23 cellular contexts compared by ENCODE assay signal in the genomic region with DNA sequence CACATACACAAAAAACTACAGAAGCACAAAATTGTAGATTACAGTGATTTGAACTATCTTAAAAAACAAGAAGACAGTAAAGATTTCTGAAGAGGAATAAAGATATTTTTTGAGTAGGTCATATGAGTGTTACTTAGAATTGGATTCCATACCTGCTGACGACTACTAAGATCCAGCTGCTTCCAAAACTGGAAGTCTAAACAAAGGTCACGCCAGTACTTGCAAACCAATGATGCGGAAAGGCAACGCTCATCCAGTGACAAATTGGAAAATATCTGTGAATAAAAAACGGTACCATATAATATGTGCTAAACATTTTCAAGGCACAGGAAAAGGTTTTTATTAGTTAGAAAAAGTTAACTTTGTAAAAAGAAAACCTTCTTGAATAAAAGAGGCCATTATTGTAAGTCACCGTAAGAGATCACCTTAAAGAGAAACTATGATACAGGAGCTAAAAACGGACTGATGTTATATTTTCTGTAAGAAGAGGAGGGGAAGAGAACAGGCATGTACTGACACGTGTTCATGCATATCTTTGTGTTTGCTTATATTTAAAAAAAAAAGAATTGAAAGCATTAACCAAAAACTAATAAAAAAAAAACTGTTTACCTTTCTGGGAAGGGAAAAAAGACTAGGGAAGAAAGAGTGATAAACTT. TPM values are rescaled to one million over a fixed set of nuclear protein-coding genes. Genes with fewer than 3 reads are reported as not detected.
DNase-seq lines count a peak whose midpoint lies in the region; TF ChIP-seq lines count a peak whose summit lies in the region.
"Had no signal": no experiment of that assay in that cellular context is flagged by ENCODE, and none has a peak within 500 bp of the region (broad histone marks: within the 10 kb centered on the region; RNA-seq: fewer than 3 reads in every experiment).

No MANE protein-coding gene starts in this region.

- H3K4me2 ChIP-seq in parathyroid adenoma (ENCODE audit: low read length) = peak overlapping the region; percentile 38

- H3K36me3 ChIP-seq in parathyroid adenoma (ENCODE audit: control insufficient read depth, insufficient read depth, low read length) = no peaks in the 10 kb centered on the region
- H3K36me3 ChIP-seq: SJSA1 had no signal

- TF ChIP-seq CTCF in epithelial cell of proximal tubule (conservative IDR thresholded peaks at IDR 0.05; ENCODE audit: low read depth, low read length) (no peak), parathyroid adenoma (IDR thresholded peaks at IDR 0.05) (no peak), chondrocyte (IDR thresholded peaks at IDR 0.05) (no peak)

- H3K4me1 Mint-ChIP-seq in chondrocyte (ENCODE audit: low read depth) = peaks cover 3% of the 10 kb centered on the region

- no peaks in the 10 kb centered on the region for H3K27me3 Mint-ChIP-seq in chondrocyte (ENCODE audit: low read depth)
- H3K27me3 Mint-ChIP-seq: activated CD4-positive, alpha-beta memory T cell treated with anti-CD3 and anti-CD28 coated beads for 36 hours; activated naive CD8-positive, alpha-beta T cell; naive thymus-derived CD8-positive, alpha-beta T cell; T-cell; type B pancreatic cell had no signal

- no peak overlapping the region for H3K9ac ChIP-seq in parathyroid adenoma

- DNase-seq in Daoy (ENCODE audit: low read depth) (peak; percentile 22), NCI-H510A (lab: John Stamatoyannopoulos, UW) (peak; percentile 17), epithelial cell of proximal tubule (ENCODE audit: low read depth) (no peak), NCI-H1694 (lab: John Stamatoyannopoulos, UW) (no peak), AML-193 (lab: John Stamatoyannopoulos, UW) (no peak), chondrocyte (ENCODE audit: low spot score) (no peak)
- DNase-seq: activated CD4-positive, alpha-beta memory T cell treated with anti-CD3 and anti-CD28 coated beads for 36 hours; aorta; central memory CD4-positive, alpha-beta T cell; dermis blood vessel endothelial cell; GF-D8; heart right ventricle; KG1; midbrain; naive thymus-derived CD8-positive, alpha-beta T cell; NCI-H2227 treated with DMSO at 0.1 percent for 48 hours; NCI-H82; posterior cingulate gyrus; T-cell had no signal

- no peak overlapping the region for H3K4me3 Mint-ChIP-seq in chondrocyte (ENCODE audit: unreplicated experiment)
- H3K4me3 Mint-ChIP-seq: activated CD4-positive, alpha-beta memory T cell treated with anti-CD3 and anti-CD28 coated beads for 36 hours; activated naive CD8-positive, alpha-beta T cell; naive thymus-derived CD8-positive, alpha-beta T cell; T-cell; type B pancreatic cell had no signal

- H3K27me3 ChIP-seq in parathyroid adenoma (ENCODE audit: control insufficient read depth, insufficient read depth, low read length) = no peaks in the 10 kb centered on the region
- H3K27me3 ChIP-seq: heart right ventricle, SJSA1 had no signal

- peaks cover 14% of the 10 kb centered on the region for H3K79me2 ChIP-seq in parathyroid adenoma

- no peak overlapping the region for H3K27ac Mint-ChIP-seq in chondrocyte (ENCODE audit: unreplicated experiment)
- H3K27ac Mint-ChIP-seq: activated CD4-positive, alpha-beta memory T cell treated with anti-CD3 and anti-CD28 coated beads for 36 hours; activated naive CD8-positive, alpha-beta T cell; T-cell; type B pancreatic cell had no signal

- peaks cover 4% of the 10 kb centered on the region for H3K36me3 Mint-ChIP-seq in chondrocyte (ENCODE audit: low read depth)

- peaks cover 5% of the 10 kb centered on the region for H3K9me3 ChIP-seq in parathyroid adenoma (ENCODE audit: control insufficient read depth, low read length)
- H3K9me3 ChIP-seq: SJSA1 had no signal

- H3K4me1 ChIP-seq in parathyroid adenoma = peaks cover 12% of the 10 kb centered on the region
- H3K4me1 ChIP-seq: SJSA1 had no signal

- peaks cover 10% of the 10 kb centered on the region for H3K9me3 Mint-ChIP-seq in chondrocyte (ENCODE audit: low read depth)

- peak overlapping the region; percentile 74 for H3K27ac ChIP-seq in parathyroid adenoma
- H3K27ac ChIP-seq: heart right ventricle, SJSA1 had no signal

- H2AFZ ChIP-seq in parathyroid adenoma = peak overlapping the region; percentile 18

- H3K4me3 ChIP-seq in epithelial cell of proximal tubule (ENCODE audit: low read depth, low read length) = peak overlapping the region; percentile 36
- H3K4me3 ChIP-seq in parathyroid adenoma (ENCODE audit: low read depth, low read length) = peak overlapping the region; percentile 32
- H3K4me3 ChIP-seq: heart right ventricle, SJSA1 had no signal

RNA-seq across cellular contexts. Expression of gene FBXL17, which starts 14.1 kb away (rescaled TPM):
- total RNA-seq in Daoy (2014; rRNA removed; shearing (Covaris generic)) = 5.4 and 7.8 TPM in 2 replicates
- 4.2 and 4.3 TPM in 2 replicates for total RNA-seq in epithelial cell of proximal tubule
- total RNA-seq in chondrocyte = 15.3 to 25.9 TPM (median 18.6 TPM) in 3 replicates

Comparison
In these comparisons a context has a peak if more than half of its experiments do, and no peak if none do; other contexts are left out.
1. DNase-seq: peak in Daoy (single experiment) and NCI-H510A (single experiment); none in epithelial cell of proximal tubule (single experiment), NCI-H1694 (single experiment), AML-193 (0 of 2) and chondrocyte (single experiment).